Comparison of ENCODE assay signal across 8 cellular contexts in the genomic region with DNA sequence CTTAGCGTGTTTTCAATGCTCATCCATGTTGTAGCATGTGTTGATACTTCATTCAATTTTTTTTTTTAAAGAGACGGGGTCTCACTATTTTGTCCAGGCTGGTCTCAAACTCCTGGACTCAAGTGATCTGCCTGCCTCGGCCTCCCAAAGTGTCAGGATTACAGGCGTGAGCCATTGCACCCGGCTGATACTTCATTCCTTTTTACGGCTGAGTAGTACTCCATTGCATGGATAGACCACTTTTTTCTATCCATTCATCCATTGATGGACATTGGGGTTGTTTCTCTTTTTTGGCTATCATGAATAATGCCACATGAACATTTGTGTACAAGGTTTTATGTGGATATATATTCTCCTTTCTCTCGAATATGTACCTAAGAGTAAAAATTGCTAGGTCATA. TPM values are rescaled to one million over a fixed set of nuclear protein-coding genes. Genes with fewer than 3 reads are reported as not detected.
DNase-seq lines count a peak whose midpoint lies in the region; ATAC-seq, FAIRE-seq and TF ChIP-seq lines count a peak whose summit lies in the region.

No MANE protein-coding gene starts in this region.

- H3K9me3 ChIP-seq in SK-N-SH: no peaks in the 10 kb centered on the region
- no peaks in the 10 kb centered on the region for H3K9me3 ChIP-seq in PC-3 (ENCODE audit: low read length)
- no peaks in the 10 kb centered on the region for H3K9me3 ChIP-seq in H1 (ENCODE audit: insufficient read depth in 2 of 2, low read depth in 1 of 2, low read length in 1 of 2)
- H3K9me3 ChIP-seq in spleen: no peaks in the 10 kb centered on the region
- no peaks in the 10 kb centered on the region for H3K9me3 ChIP-seq in gastrocnemius medialis

- H3K27ac ChIP-seq in SK-N-SH (ENCODE audit: low read depth in 2 of 2, low read length in 1 of 2) (no peak overlapping the region), PC-3 (ENCODE audit: low read length) (0 out of 2 replicates have a peak overlapping the region, but pooled peaks have one; percentile 42), H1 (ENCODE audit: low read depth, low read length) (no peak overlapping the region), spleen (peak overlapping the region; percentile 55 to 86 (median 80)), gastrocnemius medialis (no peak overlapping the region)

- no peak overlapping the region for H3K23ac ChIP-seq in H1 (ENCODE audit: insufficient read length)

- H3F3A ChIP-seq in SK-N-SH (replicated peaks; ENCODE audit: insufficient read depth) (peaks cover 12% of the 10 kb centered on the region), PC-3 (ENCODE audit: low read length, unreplicated experiment) (no peaks in the 10 kb centered on the region)

- H3K9me2 ChIP-seq in SK-N-SH (no peaks in the 10 kb centered on the region), PC-3 (replicated peaks; ENCODE audit: low read length) (no peaks in the 10 kb centered on the region)

- peaks cover 8% of the 10 kb centered on the region for H3K23me2 ChIP-seq in H1 (ENCODE audit: low read depth, low read length)

- no peak overlapping the region for H3K18ac ChIP-seq in H1 (ENCODE audit: extremely low read depth, low read length)

- peak overlapping the region; percentile 51; the same call in 1 of the 2 replicates for H3K9ac ChIP-seq in SK-N-SH
- no peak overlapping the region for H3K9ac ChIP-seq in PC-3 (ENCODE audit: low read length)
- no peak overlapping the region for H3K9ac ChIP-seq in H1 (replicated peaks in 1 of 4; ENCODE audit: extremely low read depth in 1 of 4, low read depth in 3 of 4, low read length in 3 of 4)

- DNase-seq in SK-N-SH (no peak), PC-3 (no peak), H1 (ENCODE audit: low read depth in 1 of 2, low spot score in 2 of 2) (no peak), spleen (no peak), DMS114 treated with DMSO at 0.1 percent for 48 hours (lab: John Stamatoyannopoulos, UW; ENCODE audit: unreplicated experiment) (no peak), gastrocnemius medialis (no peak), iPS-NIHi11 (ENCODE audit: low spot score) (no peak)

- no peak overlapping the region for H4K91ac ChIP-seq in H1 (replicated peaks; ENCODE audit: insufficient read length, low read length)

- no peaks in the 10 kb centered on the region for H3K79me2 ChIP-seq in SK-N-SH (ENCODE audit: insufficient read depth)
- no peaks in the 10 kb centered on the region for H3K79me2 ChIP-seq in PC-3 (ENCODE audit: low read length)
- H3K79me2 ChIP-seq in H1 (ENCODE audit: control insufficient read depth in 1 of 2, insufficient read depth in 2 of 2, low read length in 2 of 2): no peaks in the 10 kb centered on the region

- no peaks in the 10 kb centered on the region for H3K27me3 ChIP-seq in SK-N-SH (ENCODE audit: insufficient read depth)
- H3K27me3 ChIP-seq in PC-3 (ENCODE audit: low read length): no peaks in the 10 kb centered on the region
- H3K27me3 ChIP-seq in H1 (replicated peaks in 1 of 4; ENCODE audit: control insufficient read depth in 3 of 4, extremely low read depth in 1 of 4, insufficient read depth in 3 of 4, low read length in 3 of 4): no peaks in the 10 kb centered on the region; a peak in 1 of 7 replicates
- H3K27me3 ChIP-seq in spleen (replicated peaks in 1 of 7): no peaks in the 10 kb centered on the region
- no peaks in the 10 kb centered on the region for H3K27me3 ChIP-seq in gastrocnemius medialis

- H3K4me3 ChIP-seq in SK-N-SH (ENCODE audit: low read depth in 2 of 2, low read length in 1 of 2) (0 out of 4 replicates have a peak overlapping the region, but pooled peaks of 1 of the 2 experiments have one; percentile 86), PC-3 (ENCODE audit: low read length) (peak overlapping the region; percentile 65; the same call in 1 of the 2 replicates), H1 (ENCODE audit: extremely low read depth in 1 of 4, insufficient read depth in 2 of 4, low read depth in 3 of 4, low read length in 4 of 4) (no peak overlapping the region), spleen (peak overlapping the region in 3 of 8 donors; percentile 53 to 80 (median 62)), gastrocnemius medialis (no peak overlapping the region)

- no peak overlapping the region for H2BK20ac ChIP-seq in H1 (ENCODE audit: low read length)

- TF ChIP-seq EP300 in SK-N-SH (IDR thresholded peaks at IDR 0.05; ENCODE audit: borderline replicate concordance in 1 of 2, low read depth in 1 of 2, low read length in 1 of 2) (no peak), H1 (IDR thresholded peaks at IDR 0.05; ENCODE audit: borderline replicate concordance in 1 of 2, low read depth in 2 of 2, low read length in 2 of 2) (no peak)

- CTCF ChIA-PET in SK-N-SH (lab: Yijun Ruan, JAX): no interaction called here
- CTCF ChIA-PET in PC-3 (lab: Charles Lee): no interaction called here
- CTCF ChIA-PET in H1 (lab: Charles Lee; ENCODE audit: partially characterized antibody): interaction anchor here (1.1 kb wide), 1 partner anchor 101 kb away, joined by 3 read pairs; no protein-coding TSS in a partner anchor

- no peak overlapping the region for H3K56ac ChIP-seq in H1 (replicated peaks; ENCODE audit: insufficient read length, low read depth, low read length)

- POLR2A ChIA-PET in SK-N-SH (lab: Yijun Ruan, JAX) (no interaction called here), PC-3 (lab: Charles Lee; ENCODE audit: unreplicated experiment) (no interaction called here), H1 (lab: Charles Lee; ENCODE audit: partially characterized antibody) (no interaction called here)

- in situ Hi-C loops in gastrocnemius medialis (cut with MboI; ENCODE audit: low sequenced_read_pairs in 4 of 4): no loop called here

- H2BK120ac ChIP-seq in H1 (replicated peaks; ENCODE audit: low read depth, low read length): no peak overlapping the region

- H3K4me2 ChIP-seq in SK-N-SH (peak overlapping the region; percentile 98), PC-3 (ENCODE audit: low read length) (peak overlapping the region; percentile 88), H1 (ENCODE audit: insufficient read depth in 1 of 2, low read depth in 2 of 2, low read length in 2 of 2) (peak overlapping the region; percentile 67 to 90; a peak in 3 of 4 replicates)

- H4K8ac ChIP-seq in H1 (ENCODE audit: extremely low read depth, insufficient read depth, low read length): no peak overlapping the region

- H3K36me3 ChIP-seq in SK-N-SH (replicated peaks in 1 of 2; ENCODE audit: control insufficient read depth in 1 of 2, insufficient read depth in 2 of 2, low read length in 1 of 2) (no peaks in the 10 kb centered on the region), PC-3 (ENCODE audit: low read depth, low read length) (no peaks in the 10 kb centered on the region), H1 (ENCODE audit: control insufficient read depth in 2 of 4, insufficient read depth in 4 of 4, low read length in 3 of 4) (no peaks in the 10 kb centered on the region), spleen (peaks cover 0 to 6% (median 0%) of the 10 kb centered on the region in 6 donors), gastrocnemius medialis (no peaks in the 10 kb centered on the region)

- H2AFZ ChIP-seq in SK-N-SH (ENCODE audit: low read depth): peak overlapping the region; percentile 97
- peak overlapping the region; percentile 94 for H2AFZ ChIP-seq in PC-3 (ENCODE audit: low read length)
- H2AFZ ChIP-seq in H1 (ENCODE audit: low read length): no peak overlapping the region

- H2BK5ac ChIP-seq in H1 (ENCODE audit: low read depth, low read length): no peak overlapping the region

- no peak overlapping the region for H2AK5ac ChIP-seq in H1 (ENCODE audit: low read depth, low read length)

- intact Hi-C loops in PC-3 (cut with micrococcal nuclease): loop anchor here (2.0 kb wide), 2 partner anchors 81 to 97 kb away; no protein-coding TSS in a partner anchor
- intact Hi-C loops in spleen (cut with DNase I; ENCODE audit: low total_unique reads): no loop called here
- intact Hi-C loops in gastrocnemius medialis (cut with DNase I; ENCODE audit: low total_unique reads): no loop called here

- FAIRE-seq in H1 (lab: Jason Lieb, UNC): no peak

- TF ChIP-seq RAD21 in SK-N-SH (IDR thresholded peaks at IDR 0.05; ENCODE audit: low read length) (no peak), H1 (IDR thresholded peaks at IDR 0.05 in 1 of 2, conservative IDR thresholded peaks at IDR 0.05 in 1 of 2; ENCODE audit: low read depth in 2 of 2, low read length in 2 of 2) (no peak)

- no peak overlapping the region for H3K4ac ChIP-seq in H1 (replicated peaks; ENCODE audit: insufficient read length, low read depth, low read length)

- no peak for ATAC-seq in SK-N-SH treated with all-trans-retinoic acid at 6 μM for 48 hours
- ATAC-seq in PC-3: no peak
- ATAC-seq in gastrocnemius medialis: no peak

- no peaks in the 10 kb centered on the region for H4K20me1 ChIP-seq in SK-N-SH (ENCODE audit: insufficient read depth)
- no peaks in the 10 kb centered on the region for H4K20me1 ChIP-seq in PC-3 (ENCODE audit: low read length)
- no peaks in the 10 kb centered on the region for H4K20me1 ChIP-seq in H1 (replicated peaks in 1 of 2; ENCODE audit: control insufficient read depth in 1 of 2, insufficient read depth in 2 of 2, low read length in 2 of 2)

- peaks cover 0 to 12% of the 10 kb centered on the region in 2 experiments; a peak in 1 of 4 replicates for H3K4me1 ChIP-seq in SK-N-SH (ENCODE audit: control insufficient read depth in 1 of 2, insufficient read depth in 2 of 2, low read depth in 1 of 2, low read length in 1 of 2)
- H3K4me1 ChIP-seq in PC-3 (ENCODE audit: insufficient read depth, low read length): peaks cover 19% of the 10 kb centered on the region
- H3K4me1 ChIP-seq in H1 (replicated peaks in 1 of 4; ENCODE audit: control insufficient read depth in 3 of 4, insufficient read depth in 4 of 4, low read length in 3 of 4): peaks cover 0 to 9% (median 3%) of the 10 kb centered on the region in 4 experiments; a peak in 4 of 7 replicates
- peaks cover 11 to 74% (median 46%) of the 10 kb centered on the region in 6 donors for H3K4me1 ChIP-seq in spleen
- H3K4me1 ChIP-seq in gastrocnemius medialis: peaks cover 4 to 8% of the 10 kb centered on the region in 2 donors

- TF ChIP-seq POLR2A in H1 (IDR thresholded peaks at IDR 0.05; ENCODE audit: control extremely low read depth in 1 of 2, low read depth in 2 of 2, low read length in 2 of 2): no peak
- no peak for TF ChIP-seq POLR2A in spleen (IDR thresholded peaks at IDR 0.05)
- no peak for TF ChIP-seq POLR2A in gastrocnemius medialis (IDR thresholded peaks at IDR 0.05)

- H3K79me1 ChIP-seq in H1 (ENCODE audit: low read depth, low read length): no peaks in the 10 kb centered on the region

- no peak overlapping the region for H2BK15ac ChIP-seq in H1 (ENCODE audit: low read length)

- 91% methylated on average over 7 of the region's 7 CpGs for WGBS in SK-N-SH (ENCODE audit: low lambda C conversion rate)
- 90% methylated on average over 7 of the region's 7 CpGs; no CpG with 5 or more reads in 1 of the 2 experiments for WGBS in H1 (ENCODE audit: extremely low coverage in 1 of 2, insufficient coverage in 1 of 2, insufficient read length in 1 of 2, insufficient replicate concordance in 2 of 2, low coverage in 1 of 2, low lambda C conversion rate in 2 of 2, missing lambda C conversion rate in 1 of 2), 2 experiments
- 78 to 96% (median 91%) methylated on average over 7 of the region's 7 CpGs for WGBS in spleen, 5 donors

- no peak overlapping the region for H2BK12ac ChIP-seq in H1 (ENCODE audit: low read depth, low read length)

- TF ChIP-seq CTCF in SK-N-SH (IDR thresholded peaks at IDR 0.05) (no peak), PC-3 (conservative IDR thresholded peaks at IDR 0.05; ENCODE audit: low read depth, low read length) (no peak), H1 (IDR thresholded peaks at IDR 0.05; ENCODE audit: control extremely low read depth in 1 of 3, insufficient read depth in 1 of 3, low read depth in 1 of 3, low read length in 3 of 3) (no peak), spleen (IDR thresholded peaks at IDR 0.05 in 8 of 11, conservative IDR thresholded peaks at IDR 0.05 in 3 of 11) (no peak), gastrocnemius medialis (IDR thresholded peaks at IDR 0.05 in 4 of 5, conservative IDR thresholded peaks at IDR 0.05 in 1 of 5) (no peak)

- no peak overlapping the region for H3K14ac ChIP-seq in H1 (ENCODE audit: insufficient read length)

- BruUV-seq in PC-3 (replicated peaks; lab: Mats Ljungman, UMichigan): no TSS peak

- no peak overlapping the region for H4K5ac ChIP-seq in H1 (ENCODE audit: insufficient read length, low read depth, low read length)

RNA-seq across cellular contexts. Expression of gene P2RX7, which starts 1.2 kb away (rescaled TPM):
- 0.43 and 0.60 TPM in 2 replicates for polyA plus RNA-seq in SK-N-SH (2012; rRNA removed)
- polyA plus RNA-seq in SK-N-SH (2012; cell fraction: cytosol; rRNA removed): 0.60 and 0.63 TPM in 2 replicates
- polyA plus RNA-seq in SK-N-SH (2012; cell fraction: nucleus; rRNA removed): 1.0 and 1.8 TPM in 2 replicates
- total RNA-seq in PC-3 (2014; rRNA removed): 1.6 and 6.0 TPM in 2 replicates
- 0.42 and 0.56 TPM in 2 replicates for total RNA-seq in H1 (2021; fragmentation: NEBNext Ultra II Directional; extraction: Animal tissue kit (Norgen Biotek cat#: 25700))
- polyA plus RNA-seq in H1 (2011; rRNA removed): 0.16 and 0.38 TPM in 2 replicates
- polyA plus RNA-seq in H1 (2011; cell fraction: cytosol; rRNA removed): 0.23 TPM
- 0.19 TPM for polyA plus RNA-seq in H1 (2011; cell fraction: nucleus; rRNA removed)
- polyA plus RNA-seq in H1 (2012, experiment 1 of 2): 0.19 to 0.64 TPM (median 0.37 TPM) in 4 replicates
- 0.17 TPM for polyA plus RNA-seq in H1 (2012, experiment 2 of 2)
- polyA plus RNA-seq in H1 (2013, experiment 1 of 2): 0.36 TPM
- 0.24 TPM for polyA plus RNA-seq in H1 (2013, experiment 2 of 2)
- polyA minus RNA-seq in H1 (2011; rRNA and poly(A)+ RNA removed): 0.39 and 0.41 TPM in 2 replicates
- polyA minus RNA-seq in H1 (2011; cell fraction: cytosol; rRNA and poly(A)+ RNA removed): not detected
- 0.40 TPM for polyA minus RNA-seq in H1 (2011; cell fraction: nucleus; rRNA and poly(A)+ RNA removed)
- 10 to 100 TPM in 3 of 7 donors, 1 to 10 TPM in 4; 7.7 to 12.3 (median 9.7) TPM for total RNA-seq in spleen
- 1 to 10 TPM; 1.8 to 5.2 (median 3.7) TPM for polyA plus RNA-seq in spleen
- total RNA-seq in gastrocnemius medialis: under 1 TPM in 3 of 4 donors, not detected in 1; 0.35 to 0.46 (median 0.41) TPM

Comparison
In these comparisons a context has a peak if more than half of its experiments do, and no peak if none do; other contexts are left out.
1. H3K27ac ChIP-seq: peak in PC-3 (single experiment) and spleen (8 of 8); none in SK-N-SH (0 of 2), H1 (single experiment) and gastrocnemius medialis (0 of 4).
2. Peak in every context shown above with its lines, with median percentiles within 50 percentile points of each other: H3K4me2 ChIP-seq.